ENCODE assay signal across 27 cellular contexts in the genomic region with DNA sequence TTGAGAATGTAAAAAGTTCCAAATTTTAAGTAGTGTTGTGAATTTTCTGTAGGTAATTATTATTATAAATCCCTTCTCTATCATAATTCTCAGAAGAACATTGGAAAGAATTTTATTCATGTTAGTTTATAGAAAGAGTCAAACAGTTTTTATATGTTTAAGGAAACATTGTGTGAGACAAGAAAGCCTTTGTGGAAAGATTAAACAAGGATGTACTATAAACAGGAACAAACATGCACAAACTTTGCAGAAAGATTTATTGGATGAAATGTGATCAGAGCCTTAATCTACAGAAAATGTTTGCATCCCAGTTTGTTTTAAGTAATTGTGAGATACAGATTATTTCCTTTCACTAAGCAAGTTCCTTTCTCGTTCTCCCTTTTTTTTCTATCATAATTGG.
"Had no signal": no experiment of that assay in that cellular context is flagged by ENCODE, and none has a peak within 500 bp of the region (broad histone marks: within the 10 kb centered on the region; RNA-seq: fewer than 3 reads in every experiment).

No MANE protein-coding gene starts in this region.

- ATAC-seq: activated naive CD4-positive, alpha-beta T cell treated with anti-CD3 and anti-CD28 coated beads, Interleukin-2, amount 50 U/mL, for 72 hours; activated T-cell treated with anti-CD3 and anti-CD28 coated beads, Interleukin-2, amount 50 U/mL, for 72 hours; esophagus mucosa; foreskin keratinocyte; gastrocnemius medialis; heart right ventricle; WTC11 had no signal

- H3K4me3 ChIP-seq: ascending aorta, breast epithelium, cardiac muscle cell, colonic mucosa, gastrocnemius medialis, heart right ventricle had no signal

- H3K9me3 ChIP-seq: ascending aorta, breast epithelium, colonic mucosa, gastrocnemius medialis, heart right ventricle had no signal

- H3K4me1 ChIP-seq: ascending aorta, breast epithelium, colonic mucosa, gastrocnemius medialis, heart right ventricle had no signal

- DNase-seq: activated CD4-positive, alpha-beta memory T cell treated with anti-CD3 and anti-CD28 coated beads, Interleukin-2, amount 10 ng/mL, durations not matched to agents 7 days and 5 days; activated CD4-positive, alpha-beta T cell treated with anti-CD3 and anti-CD28 coated beads for 1 hour; activated CD4-positive, alpha-beta T cell treated with anti-CD3 and anti-CD28 coated beads for 4 hours; activated CD4-positive, alpha-beta T cell treated with anti-CD3 and anti-CD28 coated beads, Interleukin-2, amount 10 ng/mL, durations not matched to agents 7 days and 5 days; activated CD4-positive, alpha-beta T cell treated with anti-CD3 and anti-CD28 coated beads, Interleukin-2, amount 50 U/mL, for 4 hours; activated CD8-positive, alpha-beta memory T cell treated with anti-CD3 and anti-CD28 coated beads, Interleukin-2, amount 50 U/mL, for 48 hours; activated gamma-delta T cell; activated naive CD4-positive, alpha-beta T cell; activated naive CD4-positive, alpha-beta T cell treated with anti-CD3 and anti-CD28 coated beads, Interleukin-2, amount 10 ng/mL, durations not matched to agents 7 days and 5 days; activated naive CD8-positive, alpha-beta T cell treated with anti-CD3 and anti-CD28 coated beads, Interleukin-2, amount 10 ng/mL, durations not matched to agents 7 days and 5 days; activated T-cell treated with anti-CD3 and anti-CD28 coated beads for 4 hours; activated T-cell treated with anti-CD3 and anti-CD28 coated beads, Interleukin-2, amount 50 U/mL, for 24 hours; activated T-cell treated with anti-CD3 and anti-CD28 coated beads, Interleukin-2, amount 50 U/mL, for 72 hours; central memory CD4-positive, alpha-beta T cell; cerebellar nuclear complex; colonic mucosa; effector CD8-positive, alpha-beta T cell; gastrocnemius medialis; heart right ventricle; T-helper 2 cell had no signal

- H3K36me3 ChIP-seq: ascending aorta, breast epithelium, cardiac muscle cell, colonic mucosa, gastrocnemius medialis had no signal

- H3K27ac ChIP-seq: ascending aorta, breast epithelium, cardiac muscle cell, colonic mucosa, foreskin keratinocyte, gastrocnemius medialis, heart right ventricle had no signal

- H3K27me3 ChIP-seq: ascending aorta, breast epithelium, cardiac muscle cell, colonic mucosa, foreskin keratinocyte, gastrocnemius medialis, heart right ventricle had no signal
